Comparison of ENCODE assay signal across 8 cellular contexts in the genomic region with DNA sequence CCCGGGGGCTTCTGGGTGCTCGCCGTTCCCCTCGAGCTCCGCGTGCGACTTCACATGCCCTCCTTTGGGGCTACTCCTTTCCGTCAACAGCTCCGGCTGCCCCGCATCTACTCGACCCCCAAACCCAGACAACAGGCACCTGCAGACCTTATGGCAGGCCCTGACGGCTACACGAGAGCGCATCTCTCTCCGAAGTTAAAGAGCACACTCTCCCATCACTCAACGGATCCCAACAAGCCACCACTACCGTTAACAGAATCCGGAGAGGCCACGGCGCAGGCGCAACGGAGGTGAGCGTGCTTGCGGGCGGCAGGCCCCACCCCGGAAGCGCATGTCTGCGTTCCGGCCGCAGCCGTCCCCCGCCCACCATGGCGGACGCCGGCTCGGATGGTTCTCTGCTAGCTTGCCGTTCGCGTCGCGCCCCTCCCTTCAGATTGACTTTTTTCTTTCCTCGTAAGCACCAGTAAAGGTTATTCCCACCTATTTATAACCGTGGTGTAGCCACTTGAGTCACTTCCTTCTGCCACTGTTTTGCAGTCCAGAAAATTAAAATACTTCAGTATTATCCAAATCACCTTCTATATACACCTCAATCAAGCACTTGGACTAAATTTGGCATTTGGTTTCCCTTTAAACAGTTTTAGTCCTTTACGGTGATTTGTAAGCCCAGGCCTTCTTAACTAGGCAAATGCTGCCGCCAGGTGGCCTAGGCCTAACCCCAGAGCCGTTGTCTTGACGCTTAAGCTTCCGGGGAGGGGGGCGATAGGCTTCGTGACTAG. TPM values are rescaled to one million over a fixed set of nuclear protein-coding genes. Genes with fewer than 3 reads are reported as not detected.
DNase-seq lines count a peak whose midpoint lies in the region; ATAC-seq and TF ChIP-seq lines count a peak whose summit lies in the region.

A gene (minus strand): TSS at position 269 of the 779 bp plus-strand sequence. CDS start 86 bp downstream, at position 183.

- H3K4me3 ChIP-seq in epithelial cell of esophagus (ENCODE audit: low read length) = peak within 1 kb of the TSS; percentile 89

- peak; percentile 76 for ATAC-seq in GM21576 (IDR thresholded peaks at IDR 0.05; ENCODE audit: unreplicated experiment)

- peak; percentile 95 for DNase-seq in DMS53 (lab: John Stamatoyannopoulos, UW)
- peak; percentile 95 for DNase-seq in OCI-M1 (lab: John Stamatoyannopoulos, UW)
- DNase-seq in activated T-cell treated with anti-CD3 and anti-CD28 coated beads for 24 hours (ENCODE audit: low read depth) = peak; percentile 92
- peak; percentile 96 for DNase-seq in epithelial cell of esophagus (ENCODE audit: low read depth)
- peak; percentile 93 for DNase-seq in mucosa of gallbladder (ENCODE audit: low spot score)
- peak; percentile 96 for DNase-seq in stimulated activated CD8-positive, alpha-beta memory T cell treated with anti-CD3 and anti-CD28 coated beads, Interleukin-4, amount 100 ng/mL, for 24 hours (ENCODE audit: low read depth)

- no peak for TF ChIP-seq EP300 in Ishikawa (IDR thresholded peaks at IDR 0.05; ENCODE audit: borderline replicate concordance)

- TF ChIP-seq CTCF in epithelial cell of esophagus (IDR thresholded peaks at IDR 0.05; ENCODE audit: insufficient read depth, low read depth, low read length, missing control alignments) = peak; percentile 67

- no peak for TF ChIP-seq RAD21 in Ishikawa (IDR thresholded peaks at IDR 0.05; ENCODE audit: low read depth)

TF ChIP-seq in Ishikawa, 13 proteins besides CTCF, POLR2A, EP300 and RAD21:
- TF ChIP-seq EGR1 (IDR thresholded peaks at IDR 0.05) = 0 out of 2 replicates have a peak, but pooled peaks have one; percentile 20
- peak; percentile 73 for TF ChIP-seq TAF1 (IDR thresholded peaks at IDR 0.05; ENCODE audit: low read depth)
- 0 out of 2 replicates have a peak, but pooled peaks have one; percentile 50 for TF ChIP-seq TCF12 (IDR thresholded peaks at IDR 0.05; ENCODE audit: low read depth)
- TF ChIP-seq, protein P1, sequence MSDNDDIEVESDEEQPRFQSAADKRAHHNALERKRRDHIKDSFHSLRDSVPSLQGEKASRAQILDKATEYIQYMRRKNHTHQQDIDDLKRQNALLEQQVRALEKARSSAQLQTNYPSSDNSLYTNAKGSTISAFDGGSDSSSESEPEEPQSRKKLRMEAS (IDR thresholded peaks at IDR 0.05) = peak; percentile 78
- TF ChIP-seq, protein P2, sequence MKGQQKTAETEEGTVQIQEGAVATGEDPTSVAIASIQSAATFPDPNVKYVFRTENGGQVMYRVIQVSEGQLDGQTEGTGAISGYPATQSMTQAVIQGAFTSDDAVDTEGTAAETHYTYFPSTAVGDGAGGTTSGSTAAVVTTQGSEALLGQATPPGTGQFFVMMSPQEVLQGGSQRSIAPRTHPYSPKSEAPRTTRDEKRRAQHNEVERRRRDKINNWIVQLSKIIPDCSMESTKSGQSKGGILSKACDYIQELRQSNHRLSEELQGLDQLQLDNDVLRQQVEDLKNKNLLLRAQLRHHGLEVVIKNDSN (IDR thresholded peaks at IDR 0.05) = no peak
- no peak for TF ChIP-seq CREB1 (IDR thresholded peaks at IDR 0.05; ENCODE audit: low read depth)
- peak; percentile 2; the same call in 1 of the 2 replicates for TF ChIP-seq NFIC (IDR thresholded peaks at IDR 0.05)
- TF ChIP-seq YY1 (IDR thresholded peaks at IDR 0.05; ENCODE audit: low read depth) = peak; percentile 90
- 0 out of 2 replicates have a peak, but pooled peaks have one; percentile 22 for TF ChIP-seq ZBTB7A (IDR thresholded peaks at IDR 0.05; ENCODE audit: low read depth)
- TF ChIP-seq FOXM1 (IDR thresholded peaks at IDR 0.05; ENCODE audit: borderline replicate concordance, low read depth) = 0 out of 2 replicates have a peak, but pooled peaks have one; percentile 24

RNA-seq across cellular contexts. Expression of the gene that starts here (rescaled TPM):
- total RNA-seq in mucosa of gallbladder = 16.9 TPM

Comparison
In these comparisons a context has a peak if more than half of its experiments do, and no peak if none do; other contexts are left out.
1. Peak in every context shown above with its lines: DNase-seq, ATAC-seq and H3K4me3 ChIP-seq.